Comparison of ENCODE assay signal across 8 cellular contexts in the genomic region with DNA sequence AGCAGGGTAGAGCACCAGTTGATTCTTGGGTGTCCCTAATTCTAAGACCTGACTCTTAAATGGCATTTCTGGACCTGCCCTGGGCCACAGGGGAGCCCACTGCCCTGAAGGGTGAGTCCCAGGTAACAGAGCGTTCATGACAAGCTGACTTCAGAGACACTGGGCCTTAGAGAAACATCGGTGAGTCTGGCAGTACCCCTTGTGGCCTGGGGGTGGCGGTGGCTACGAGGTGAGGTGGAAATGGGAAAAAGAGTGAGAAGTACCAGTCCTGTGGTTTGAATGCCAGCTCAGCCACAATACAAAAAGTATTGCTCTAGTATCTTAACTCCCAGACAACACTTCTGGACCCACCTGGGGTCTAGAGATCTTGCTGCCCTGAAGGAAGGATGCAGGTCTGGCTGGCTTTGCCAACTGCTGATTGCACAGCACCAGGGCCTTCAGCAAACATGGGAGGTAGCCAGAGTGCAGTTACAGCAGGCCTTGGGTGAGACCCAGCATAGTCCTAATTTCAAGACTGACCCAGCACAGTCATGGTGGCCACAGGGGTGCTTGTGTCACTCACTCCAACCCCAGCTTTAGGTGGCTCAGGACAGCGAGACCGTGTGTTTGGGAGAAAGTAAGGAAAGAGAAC. TPM values are rescaled to one million over a fixed set of nuclear protein-coding genes. Genes with fewer than 3 reads are reported as not detected.
DNase-seq lines count a peak whose midpoint lies in the region; ATAC-seq, FAIRE-seq and TF ChIP-seq lines count a peak whose summit lies in the region.

No MANE protein-coding gene starts in this region.

- no peaks in the 10 kb centered on the region for H3K9me3 Mint-ChIP-seq in CD4-positive, alpha-beta T cell
- no peaks in the 10 kb centered on the region for H3K9me3 Mint-ChIP-seq in T-cell
- H3K9me3 Mint-ChIP-seq in activated naive CD8-positive, alpha-beta T cell treated with anti-CD3 and anti-CD28 coated beads, Interleukin-2, amount 50 U/mL, for 24 hours, result no peaks in the 10 kb centered on the region

- no peaks in the 10 kb centered on the region for H3K36me3 ChIP-seq in kidney (ENCODE audit: control insufficient read depth in 1 of 2, insufficient read depth in 2 of 2, low read length in 2 of 2)

- H3K4me1 Mint-ChIP-seq in CD4-positive, alpha-beta T cell (ENCODE audit: low read depth), result peaks cover 73% of the 10 kb centered on the region
- H3K4me1 Mint-ChIP-seq in T-cell, result peaks cover 70 to 75% (median 74%) of the 10 kb centered on the region in 3 donors
- peaks cover 58% of the 10 kb centered on the region for H3K4me1 Mint-ChIP-seq in activated naive CD8-positive, alpha-beta T cell treated with anti-CD3 and anti-CD28 coated beads, Interleukin-2, amount 50 U/mL, for 24 hours

- no peak overlapping the region for H3K27ac ChIP-seq in CD4-positive, alpha-beta T cell (ENCODE audit: low read depth, low read length)
- H3K27ac ChIP-seq in kidney (ENCODE audit: low read depth in 2 of 2, low read length in 2 of 2), result no peak overlapping the region

- H3K9me3 ChIP-seq in CD4-positive, alpha-beta T cell (ENCODE audit: control insufficient read depth, low read length), result no peaks in the 10 kb centered on the region
- no peaks in the 10 kb centered on the region for H3K9me3 ChIP-seq in kidney (ENCODE audit: control insufficient read depth in 1 of 2, low read length in 2 of 2)

- peak; percentile 81 for TF ChIP-seq CTCF in CD4-positive, alpha-beta T cell (IDR thresholded peaks at IDR 0.05)
- TF ChIP-seq CTCF in kidney (IDR thresholded peaks at IDR 0.05; ENCODE audit: borderline replicate concordance, extremely low read depth, insufficient read depth), result peak; percentile 49

- peaks cover 5 to 9% of the 10 kb centered on the region in 2 donors for H3K4me1 ChIP-seq in kidney (ENCODE audit: control insufficient read depth in 1 of 2, insufficient read depth in 1 of 2, low read depth in 1 of 2, low read length in 2 of 2)

- CTCF ChIA-PET in CD4-positive, alpha-beta T cell (lab: Charles Lee), result interaction anchor here (0.6 to 1.7 kb wide), 34 partner anchors 9 to 276 kb away, joined by 3 to 17 read pairs (median 4); a partner anchor contains a TSS
- CTCF ChIA-PET in T-cell (lab: Charles Lee), result interaction anchor here (0.6 to 2.1 kb wide), 23 partner anchors 8 to 364 kb away, joined by 3 to 10 read pairs (median 4); no protein-coding TSS in a partner anchor

- peak overlapping the region; percentile 96 for H3K27ac Mint-ChIP-seq in CD4-positive, alpha-beta T cell
- peak overlapping the region; percentile 89 to 97 for H3K27ac Mint-ChIP-seq in T-cell
- peak overlapping the region; percentile 88 for H3K27ac Mint-ChIP-seq in activated naive CD8-positive, alpha-beta T cell treated with anti-CD3 and anti-CD28 coated beads, Interleukin-2, amount 50 U/mL, for 24 hours

- intact Hi-C loops in CD4-positive, alpha-beta T cell (cut with DNase I, micrococcal nuclease), result loop anchor here (1.0 to 10.0 kb wide), 10 partner anchors 44 to 366 kb away; a partner anchor contains a TSS
- intact Hi-C loops in kidney (cut with DNase I), result no loop called here

- H3K9ac ChIP-seq in kidney (ENCODE audit: low read length in 2 of 2), result no peak overlapping the region

- FAIRE-seq in kidney (lab: Jason Lieb, UNC), result no peak

- H3K4me3 ChIP-seq in kidney (ENCODE audit: low read length in 2 of 2), result no peak overlapping the region

- no peaks in the 10 kb centered on the region for H3K27me3 ChIP-seq in CD4-positive, alpha-beta T cell (ENCODE audit: control insufficient read depth, insufficient read depth, low read length)

- DNase-seq in CD4-positive, alpha-beta T cell, result peak; percentile 57 to 74 (median 66)
- DNase-seq in T-cell, result peak; percentile 52 to 81 (median 72)
- peak; percentile 74 for DNase-seq in activated naive CD8-positive, alpha-beta T cell treated with anti-CD3 and anti-CD28 coated beads, Interleukin-2, amount 50 U/mL, for 24 hours
- DNase-seq in kidney, result no peak
- peak; percentile 30 to 54 for DNase-seq in stimulated activated CD8-positive, alpha-beta memory T cell treated with anti-CD3 and anti-CD28 coated beads, Interleukin-15, amount 100 ng/mL, for 4 hours (ENCODE audit: low read depth in 2 of 2)
- no peak for DNase-seq in NCI-H1417 (lab: John Stamatoyannopoulos, UW)

- no peaks in the 10 kb centered on the region for H3K27me3 Mint-ChIP-seq in CD4-positive, alpha-beta T cell
- no peaks in the 10 kb centered on the region for H3K27me3 Mint-ChIP-seq in T-cell
- H3K27me3 Mint-ChIP-seq in activated naive CD8-positive, alpha-beta T cell treated with anti-CD3 and anti-CD28 coated beads, Interleukin-2, amount 50 U/mL, for 24 hours, result no peaks in the 10 kb centered on the region

- ATAC-seq in CD4-positive, alpha-beta T cell (ENCODE audit: poor library complexity), result peak; percentile 91
- peak; percentile 75 for ATAC-seq in GM19351 (IDR thresholded peaks at IDR 0.05; ENCODE audit: unreplicated experiment)
- peak; percentile 81 for ATAC-seq in HG03442 (IDR thresholded peaks at IDR 0.05; ENCODE audit: unreplicated experiment)
- ATAC-seq in T-cell (replicated peaks in 1 of 4), result peak; percentile 88 to 89 (median 88)
- ATAC-seq in activated naive CD8-positive, alpha-beta T cell treated with anti-CD3 and anti-CD28 coated beads, Interleukin-2, amount 50 U/mL, for 24 hours, result peak; percentile 89

- POLR2A ChIA-PET in CD4-positive, alpha-beta T cell (lab: Charles Lee), result interaction anchor here (0.8 to 2.4 kb wide), 6 partner anchors 10 to 112 kb away, joined by 3 to 39 read pairs (median 6); a partner anchor contains a TSS
- POLR2A ChIA-PET in T-cell (lab: Charles Lee), result interaction anchor here (0.5 to 1.0 kb wide), 5 partner anchors 9 to 20 kb away, joined by 3 to 9 read pairs (median 3); no protein-coding TSS in a partner anchor

- H3K36me3 Mint-ChIP-seq in CD4-positive, alpha-beta T cell (ENCODE audit: low read depth), result peaks cover 10% of the 10 kb centered on the region
- H3K36me3 Mint-ChIP-seq in T-cell, result no peaks in the 10 kb centered on the region
- peaks cover 2% of the 10 kb centered on the region for H3K36me3 Mint-ChIP-seq in activated naive CD8-positive, alpha-beta T cell treated with anti-CD3 and anti-CD28 coated beads, Interleukin-2, amount 50 U/mL, for 24 hours (ENCODE audit: low read depth)

- H3K4me3 Mint-ChIP-seq in CD4-positive, alpha-beta T cell, result peak overlapping the region; percentile 44
- H3K4me3 Mint-ChIP-seq in T-cell, result peak overlapping the region in 2 of 3 donors; percentile 7 to 13
- no peak overlapping the region for H3K4me3 Mint-ChIP-seq in activated naive CD8-positive, alpha-beta T cell treated with anti-CD3 and anti-CD28 coated beads, Interleukin-2, amount 50 U/mL, for 24 hours

RNA-seq across cellular contexts. Expression of a gene that starts 44.5 kb away (rescaled TPM):
- 100 to 1,000 TPM; 137 to 138 TPM for total RNA-seq in CD4-positive, alpha-beta T cell
- total RNA-seq in T-cell, result 100 to 1,000 TPM; 118 to 193 (median 132) TPM
- total RNA-seq in kidney, result 112 TPM
- 37.2 TPM for polyA plus RNA-seq in kidney (ENCODE audit: insufficient read depth, low read depth, low replicate concordance)

Comparison
In these comparisons a context has a peak if more than half of its experiments do, and no peak if none do; other contexts are left out.
1. DNase-seq: peak in CD4-positive, alpha-beta T cell (10 of 10), T-cell (34 of 34), activated naive CD8-positive, alpha-beta T cell treated with anti-CD3 and anti-CD28 coated beads, Interleukin-2, amount 50 U/mL, for 24 hours (single experiment) and stimulated activated CD8-positive, alpha-beta memory T cell treated with anti-CD3 and anti-CD28 coated beads, Interleukin-15, amount 100 ng/mL, for 4 hours (2 of 2); none in kidney (single experiment) and NCI-H1417 (0 of 3).
2. Peak in every context shown above with its lines, with median percentiles within 50 percentile points of each other: ATAC-seq and H3K27ac Mint-ChIP-seq.